Comparison of ENCODE assay signal across 14 cellular contexts in the genomic region with DNA sequence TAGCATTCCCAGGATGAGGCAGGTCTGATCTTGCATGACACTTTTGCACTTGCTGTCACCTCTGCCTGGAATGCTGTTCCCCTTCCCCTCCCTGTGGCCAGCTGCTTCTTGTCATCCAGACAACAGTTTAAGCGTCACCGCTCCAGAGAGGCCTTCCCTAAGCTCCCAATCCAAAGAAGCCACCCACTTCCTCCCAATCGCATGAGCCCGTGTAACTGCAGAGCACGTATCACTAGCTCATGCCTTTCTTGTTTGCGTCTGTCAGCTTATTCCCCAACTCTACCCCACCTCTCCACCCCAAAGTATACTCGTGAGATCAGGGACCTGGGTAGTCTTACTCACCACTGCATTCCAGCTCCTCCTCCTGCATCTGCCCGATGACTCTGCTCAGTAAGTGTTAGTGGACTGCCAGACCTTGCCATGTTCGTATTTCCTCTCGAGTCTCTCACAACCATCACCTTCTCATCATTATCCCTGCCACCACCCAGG.
DNase-seq lines count a peak whose midpoint lies in the region; ATAC-seq and TF ChIP-seq lines count a peak whose summit lies in the region.
"Had no signal": no experiment of that assay in that cellular context is flagged by ENCODE, and none has a peak within 500 bp of the region (broad histone marks: within the 10 kb centered on the region; RNA-seq: fewer than 3 reads in every experiment).

No MANE protein-coding gene starts in this region.

- no peaks in the 10 kb centered on the region for H3K9me3 ChIP-seq in muscle layer of duodenum (ENCODE audit: control insufficient read depth in 1 of 2, low read length in 2 of 2)
- H3K9me3 ChIP-seq: Peyer's patch had no signal

- H3K4me1 ChIP-seq in muscle layer of duodenum (ENCODE audit: control insufficient read depth in 1 of 2, insufficient read depth in 2 of 2, low read length in 2 of 2): peaks cover 0 to 6% of the 10 kb centered on the region in 2 donors
- H3K4me1 ChIP-seq: Peyer's patch had no signal

- H3K27me3 ChIP-seq in muscle layer of duodenum (ENCODE audit: low read depth, low read length): no peaks in the 10 kb centered on the region
- H3K27me3 ChIP-seq: Peyer's patch had no signal

- no peak overlapping the region for H3K4me3 ChIP-seq in muscle layer of duodenum (ENCODE audit: low read depth in 1 of 2, low read length in 2 of 2)
- H3K4me3 ChIP-seq: Peyer's patch had no signal

- intact Hi-C loops in Right ventricle myocardium inferior (cut with DNase I): no loop called here

- H3K27ac ChIP-seq in muscle layer of duodenum (ENCODE audit: low read length): peak overlapping the region; percentile 27
- H3K27ac ChIP-seq: 22Rv1 had no signal

- in situ Hi-C loops in GM13977 (cut with MboI; ENCODE audit: low pct_unique_long_range_greater_than_20kb, low sequenced_read_pairs, unreplicated experiment): no loop called here

- ATAC-seq in Right ventricle myocardium inferior (peak; percentile 93), GM19023 (IDR thresholded peaks at IDR 0.05; ENCODE audit: unreplicated experiment) (no peak)
- ATAC-seq: stimulated activated naive CD8-positive, alpha-beta T cell treated with anti-CD3 and anti-CD28 coated beads, Interleukin-15, amount 100 ng/mL, for 72 hours had no signal

- TF ChIP-seq CTCF in GM13977 (IDR thresholded peaks at IDR 0.05; ENCODE audit: extremely low read depth, insufficient read depth, missing control alignments): no peak

- no peaks in the 10 kb centered on the region for H3K36me3 ChIP-seq in muscle layer of duodenum (ENCODE audit: control insufficient read depth in 1 of 2, insufficient read depth in 2 of 2, low read length in 2 of 2)
- H3K36me3 ChIP-seq: Peyer's patch had no signal

- peak; percentile 22 for DNase-seq in NCI-H82 (lab: John Stamatoyannopoulos, UW)
- no peak for DNase-seq in NCI-H82 treated with DMSO at 0.1 percent for 48 hours (lab: John Stamatoyannopoulos, UW; ENCODE audit: unreplicated experiment)
- DNase-seq in Right ventricle myocardium inferior (ENCODE audit: missing footprints): no peak
- DNase-seq in GM13977 (ENCODE audit: low spot score): no peak
- DNase-seq in NCI-H446 treated with DMSO at 0.1 percent for 48 hours (lab: John Stamatoyannopoulos, UW): no peak
- DNase-seq in SHP77 treated with DMSO at 0.1 percent for 48 hours (lab: John Stamatoyannopoulos, UW): no peak
- DNase-seq: activated CD4-positive, alpha-beta T cell treated with anti-CD3 and anti-CD28 coated beads, Interleukin-2, amount 50 U/mL, for 48 hours; NCI-H1092; NCI-H446; Peyer's patch; stimulated activated naive CD8-positive, alpha-beta T cell treated with anti-CD3 and anti-CD28 coated beads, Interleukin-15, amount 100 ng/mL, for 72 hours had no signal
